12 cellular contexts compared by ENCODE assay signal in genomic region chr12:68665016-68665569, GRCh38. TPM values are rescaled to one million over a fixed set of nuclear protein-coding genes. Genes with fewer than 3 reads are reported as not detected.
DNase-seq lines count a peak whose midpoint lies in the region; ATAC-seq, FAIRE-seq and TF ChIP-seq lines count a peak whose summit lies in the region.
"Had no signal": no experiment of that assay in that cellular context is flagged by ENCODE, and none has a peak within 500 bp of the region (broad histone marks: within the 10 kb centered on the region; RNA-seq: fewer than 3 reads in every experiment).

No MANE protein-coding gene starts in this region.

- H2AFZ ChIP-seq in K562 (ENCODE audit: low read depth, low read length) = no peak overlapping the region

- peaks cover 5 to 47% (median 34%) of the 10 kb centered on the region in 7 donors for H3K4me1 Mint-ChIP-seq in naive thymus-derived CD4-positive, alpha-beta T cell

- no peak overlapping the region for H3K4me3 Mint-ChIP-seq in naive thymus-derived CD4-positive, alpha-beta T cell

- CTCF ChIA-PET in K562 (lab: Yijun Ruan, JAX; ENCODE audit: low intra/inter-chr PET ratio) = no interaction called here
- CTCF ChIA-PET in naive thymus-derived CD4-positive, alpha-beta T cell (lab: Charles Lee) = interaction anchor here (1.4 to 1.9 kb wide), 2 partner anchors 24 to 26 kb away, joined by 4 to 6 read pairs; no protein-coding TSS in a partner anchor

- in situ Hi-C loops in K562 (cut with MboI) = no loop called here

- TF ChIP-seq CTCF in D721Med (IDR thresholded peaks at IDR 0.05; ENCODE audit: insufficient read depth, missing control alignments) (peak; percentile 17), NB4 (IDR thresholded peaks at IDR 0.05; ENCODE audit: low read depth, low read length) (no peak), K562 (IDR thresholded peaks at IDR 0.05 in 2 of 3, conservative IDR thresholded peaks at IDR 0.05 in 1 of 3; ENCODE audit: insufficient read depth in 2 of 3, low read depth in 1 of 3, low read length in 3 of 3) (peak in 2 of 3 experiments; percentile 17 to 42; a peak in 3 of 6 replicates), thyroid gland (IDR thresholded peaks at IDR 0.05) (peak in 2 of 6 experiments; percentile 12 to 18)

- no TSS peak for BruUV-seq in K562 (replicated peaks; lab: Mats Ljungman, UMichigan)

- DNase-seq in D721Med (ENCODE audit: insufficient read length, low spot score) (no peak), NB4 (ENCODE audit: low read depth) (peak; percentile 15), K562 (ENCODE audit: extremely low read depth in 1 of 4, low spot score in 3 of 4) (peak in 2 of 4 experiments; percentile 11 to 13), NCI-H187 treated with DMSO at 0.1 percent for 48 hours (lab: John Stamatoyannopoulos, UW) (no peak), thyroid gland (no peak)
- no peak for DNase-seq in naive thymus-derived CD4-positive, alpha-beta T cell
- DNase-seq: EL, nucleus accumbens had no signal

- H3K36me3 Mint-ChIP-seq in naive thymus-derived CD4-positive, alpha-beta T cell = peaks cover 0 to 14% (median 10%) of the 10 kb centered on the region in 5 donors

- ATAC-seq in K562 (peak; percentile 68), GM18858 (IDR thresholded peaks at IDR 0.05; ENCODE audit: unreplicated experiment) (no peak)
- peak; percentile 22 for ATAC-seq in naive thymus-derived CD4-positive, alpha-beta T cell

- H3K9me3 ChIP-seq in K562 (replicated peaks; ENCODE audit: control insufficient read depth, insufficient read depth, low read depth, low read length) (no peaks in the 10 kb centered on the region), thyroid gland (no peaks in the 10 kb centered on the region)
- H3K9me3 ChIP-seq in naive thymus-derived CD4-positive, alpha-beta T cell (ENCODE audit: control insufficient read depth in 2 of 3, low read length in 3 of 3) = no peaks in the 10 kb centered on the region
- H3K9me3 ChIP-seq: tibial nerve had no signal

- no peak overlapping the region for H3K9ac ChIP-seq in K562 (ENCODE audit: insufficient read depth in 1 of 2, low read depth in 2 of 2, low read length in 2 of 2)

- H3K4me2 ChIP-seq in K562 (ENCODE audit: insufficient read depth, low read length) = no peak overlapping the region

- WGBS in K562 (ENCODE audit: insufficient coverage, low coverage, missing lambda C conversion rate) = 64% methylated on average over 3 of the region's 3 CpGs
- 83 to 87% methylated on average over 3 of the region's 3 CpGs for WGBS in thyroid gland, 2 donors

- H3K4me3 ChIP-seq in NB4 (ENCODE audit: low read depth, low read length) (no peak overlapping the region), K562 (no peak overlapping the region), thyroid gland (replicated peaks in 1 of 3) (no peak overlapping the region)
- no peak overlapping the region for H3K4me3 ChIP-seq in naive thymus-derived CD4-positive, alpha-beta T cell (ENCODE audit: low read length)
- H3K4me3 ChIP-seq: SK-N-MC, tibial nerve had no signal

- H3K27ac ChIP-seq in K562 (ENCODE audit: extremely low read depth, low read depth, low read length) (no peak overlapping the region), thyroid gland (no peak overlapping the region)
- H3K27ac ChIP-seq in naive thymus-derived CD4-positive, alpha-beta T cell (ENCODE audit: low read depth, low read length) = no peak overlapping the region
- H3K27ac ChIP-seq: epithelial cell of prostate, SK-N-MC, tibial nerve had no signal

- POLR2A ChIA-PET in K562 (lab: Yijun Ruan, JAX) = interaction anchor here (0.7 to 1.8 kb wide), 3 partner anchors 15 to 23 kb away, joined by 4 to 7 read pairs (median 4); no protein-coding TSS in a partner anchor
- POLR2A ChIA-PET in naive thymus-derived CD4-positive, alpha-beta T cell (lab: Charles Lee) = interaction anchor here (0.6 to 1.2 kb wide), 4 partner anchors 10 to 301 kb away, joined by 3 to 4 read pairs (median 3); partner anchors contain the start of gene RAP1B

- H3K9me1 ChIP-seq in K562 (ENCODE audit: control insufficient read depth, insufficient read depth, low read length) = no peaks in the 10 kb centered on the region

- no peaks in the 10 kb centered on the region for H3K27me3 Mint-ChIP-seq in naive thymus-derived CD4-positive, alpha-beta T cell

- peak overlapping the region in 8 of 9 donors; percentile 25 to 91 (median 76) for H3K27ac Mint-ChIP-seq in naive thymus-derived CD4-positive, alpha-beta T cell

- FAIRE-seq in D721Med (lab: Jason Lieb, UNC) = no peak
- no peak for FAIRE-seq in K562 (lab: Jason Lieb, UNC)

- H4K20me1 ChIP-seq in K562 (replicated peaks; ENCODE audit: control insufficient read depth, insufficient read depth, low read length) = no peaks in the 10 kb centered on the region

- TF ChIP-seq POLR2A in NB4 (IDR thresholded peaks at IDR 0.05; ENCODE audit: extremely low read depth, insufficient read length) (peak; percentile 11), K562 (conservative IDR thresholded peaks at IDR 0.05) (peak; percentile 7), thyroid gland (IDR thresholded peaks at IDR 0.05) (no peak)

- no peaks in the 10 kb centered on the region; a peak in 1 of 5 replicates for H3K4me1 ChIP-seq in K562 (replicated peaks in 1 of 2; ENCODE audit: control insufficient read depth in 2 of 2, insufficient read depth in 2 of 2, low read length in 2 of 2)
- peaks cover 4 to 6% of the 10 kb centered on the region in 2 donors for H3K4me1 ChIP-seq in naive thymus-derived CD4-positive, alpha-beta T cell (ENCODE audit: control insufficient read depth in 2 of 2, insufficient read depth in 2 of 2, low read length in 2 of 2)
- H3K4me1 ChIP-seq in thyroid gland = no peaks in the 10 kb centered on the region

- H3K36me3 ChIP-seq in K562 (ENCODE audit: control insufficient read depth, insufficient read depth, low read length) = peaks cover 29% of the 10 kb centered on the region; the same call in 1 of the 3 replicates
- H3K36me3 ChIP-seq in naive thymus-derived CD4-positive, alpha-beta T cell (ENCODE audit: control insufficient read depth in 2 of 3, insufficient read depth in 3 of 3, low read length in 3 of 3) = no peaks in the 10 kb centered on the region
- H3K36me3 ChIP-seq in thyroid gland = peaks cover 0 to 2% of the 10 kb centered on the region in 2 donors

- no peaks in the 10 kb centered on the region for H3K9me3 Mint-ChIP-seq in naive thymus-derived CD4-positive, alpha-beta T cell

- H3K27me3 ChIP-seq in K562 (ENCODE audit: control insufficient read depth in 2 of 2, insufficient read depth in 2 of 2, low read length in 2 of 2) = no peaks in the 10 kb centered on the region
- no peaks in the 10 kb centered on the region for H3K27me3 ChIP-seq in naive thymus-derived CD4-positive, alpha-beta T cell (ENCODE audit: control insufficient read depth in 2 of 2, insufficient read depth in 2 of 2, low read length in 2 of 2)
- no peaks in the 10 kb centered on the region for H3K27me3 ChIP-seq in thyroid gland
- H3K27me3 ChIP-seq: tibial nerve had no signal

- TF ChIP-seq RAD21 in K562 (CRISPR knock-in tag; conservative IDR thresholded peaks at IDR 0.05 in 1 of 2, IDR thresholded peaks at IDR 0.05 in 1 of 2) = peak; percentile 20 to 58; a peak in 3 of 4 replicates

- TF ChIP-seq EP300 in K562 (IDR thresholded peaks at IDR 0.05; ENCODE audit: low read length) = no peak

- intact Hi-C loops in K562 (cut with micrococcal nuclease) (loop anchor here (1.0 to 5.0 kb wide), 2 partner anchors 53 to 306 kb away; partner anchors contain the start of gene RAP1B), thyroid gland (cut with DNase I) (no loop called here)
- intact Hi-C loops in naive thymus-derived CD4-positive, alpha-beta T cell (cut with micrococcal nuclease) = no loop called here

- H3K79me2 ChIP-seq in K562 (ENCODE audit: control insufficient read depth, insufficient read depth, low read length) = no peaks in the 10 kb centered on the region

RNA-seq across cellular contexts. Expression of gene NUP107, which starts 21.7 kb away (rescaled TPM):
- total RNA-seq in K562 (2011; cell fraction: chromatin; rRNA removed; ENCODE audit: low replicate concordance) = 223 and 507 TPM in 2 replicates
- total RNA-seq in K562 (2011; cell fraction: nucleolus; rRNA removed) = 95.6 and 107 TPM in 2 replicates
- 146 and 148 TPM in 2 replicates for total RNA-seq in K562 (2011; cell fraction: nucleoplasm; rRNA removed)
- total RNA-seq in K562 (2014; rRNA removed) = 126 and 129 TPM in 2 replicates
- 204 and 214 TPM in 2 replicates for total RNA-seq in K562 (2014; rRNA removed; fragmentation: Illumina TruSeq; extraction: Trizol)
- 159 and 172 TPM in 2 replicates for total RNA-seq in K562 (2015; rRNA removed; fragmentation: Illumina TruSeq; extraction: Trizol)
- total RNA-seq in K562 (2021) = 149 and 161 TPM in 2 replicates
- polyA plus RNA-seq in K562 (2011; rRNA removed) = 196 and 277 TPM in 2 replicates
- 60.1 and 90.9 TPM in 2 replicates for polyA plus RNA-seq in K562 (2011; cell fraction: cytosol; rRNA removed)
- 94.7 and 112 TPM in 2 replicates for polyA plus RNA-seq in K562 (2011; cell fraction: nucleus; rRNA removed)
- 88.3 and 124 TPM in 2 replicates for polyA plus RNA-seq in K562 (2012)
- polyA plus RNA-seq in K562 (2014; fragmentation: Illumina TruSeq; extraction: Trizol) = 168 and 199 TPM in 2 replicates
- 100 to 1,000 TPM; 162 to 218 TPM for polyA plus RNA-seq in K562 (2014; fragmentation: Nextera tagmentation; extraction: Ambion mirVana)
- polyA plus RNA-seq in K562 (2014; rRNA removed) = 175 and 201 TPM in 2 replicates
- 237 and 241 TPM in 2 replicates for polyA minus RNA-seq in K562 (2011; rRNA and poly(A)+ RNA removed)
- 94.6 and 128 TPM in 2 replicates for polyA minus RNA-seq in K562 (2011; cell fraction: cytosol; rRNA and poly(A)+ RNA removed)
- 70.7 and 128 TPM in 2 replicates for polyA minus RNA-seq in K562 (2011; cell fraction: nucleus; rRNA and poly(A)+ RNA removed)
- total RNA-seq in naive thymus-derived CD4-positive, alpha-beta T cell = 10 to 100 TPM; 45.2 to 80.9 (median 69.0) TPM
- polyA plus RNA-seq in naive thymus-derived CD4-positive, alpha-beta T cell = 10 to 100 TPM; 25.5 to 48.9 TPM
- total RNA-seq in thyroid gland = 10 to 100 TPM; 36.1 to 83.6 (median 43.5) TPM

RNA-seq across cellular contexts. Expression of gene RAP1B, which starts 54.4 kb away (rescaled TPM):
- 72.2 and 246 TPM in 2 replicates for total RNA-seq in K562 (2011; cell fraction: chromatin; rRNA removed; ENCODE audit: low replicate concordance)
- 38.4 and 61.2 TPM in 2 replicates for total RNA-seq in K562 (2011; cell fraction: nucleolus; rRNA removed)
- total RNA-seq in K562 (2011; cell fraction: nucleoplasm; rRNA removed) = 122 and 262 TPM in 2 replicates
- total RNA-seq in K562 (2014; rRNA removed) = 133 and 157 TPM in 2 replicates
- 169 and 201 TPM in 2 replicates for total RNA-seq in K562 (2014; rRNA removed; fragmentation: Illumina TruSeq; extraction: Trizol)
- total RNA-seq in K562 (2015; rRNA removed; fragmentation: Illumina TruSeq; extraction: Trizol) = 168 and 191 TPM in 2 replicates
- 160 and 170 TPM in 2 replicates for total RNA-seq in K562 (2021)
- 184 and 309 TPM in 2 replicates for polyA plus RNA-seq in K562 (2011; rRNA removed)
- 76.5 and 110 TPM in 2 replicates for polyA plus RNA-seq in K562 (2011; cell fraction: cytosol; rRNA removed)
- 47.8 and 69.1 TPM in 2 replicates for polyA plus RNA-seq in K562 (2011; cell fraction: nucleus; rRNA removed)
- 168 and 212 TPM in 2 replicates for polyA plus RNA-seq in K562 (2012)
- 263 and 309 TPM in 2 replicates for polyA plus RNA-seq in K562 (2014; fragmentation: Illumina TruSeq; extraction: Trizol)
- 100 to 1,000 TPM; 107 to 116 TPM for polyA plus RNA-seq in K562 (2014; fragmentation: Nextera tagmentation; extraction: Ambion mirVana)
- 212 and 213 TPM in 2 replicates for polyA plus RNA-seq in K562 (2014; rRNA removed)
- polyA minus RNA-seq in K562 (2011; rRNA and poly(A)+ RNA removed) = 175 and 226 TPM in 2 replicates
- 60.5 and 94.7 TPM in 2 replicates for polyA minus RNA-seq in K562 (2011; cell fraction: cytosol; rRNA and poly(A)+ RNA removed)
- polyA minus RNA-seq in K562 (2011; cell fraction: nucleus; rRNA and poly(A)+ RNA removed) = 33.7 and 49.9 TPM in 2 replicates
- 100 to 1,000 TPM; 202 to 287 (median 223) TPM for total RNA-seq in naive thymus-derived CD4-positive, alpha-beta T cell
- polyA plus RNA-seq in naive thymus-derived CD4-positive, alpha-beta T cell = 100 to 1,000 TPM; 482 to 596 TPM
- total RNA-seq in thyroid gland = 100 to 1,000 TPM; 133 to 232 (median 193) TPM

Comparison
In these comparisons a context has a peak if more than half of its experiments do, and no peak if none do; other contexts are left out.
1. POLR2A ChIP-seq: peak in NB4 (single experiment) and K562 (single experiment); none in thyroid gland (0 of 2).